ENCODE assay signal across 8 cellular contexts in genomic region chr10:46229144-46229563, GRCh38. TPM values are rescaled to one million over a fixed set of nuclear protein-coding genes. Genes with fewer than 3 reads are reported as not detected.
DNase-seq lines count a peak whose midpoint lies in the region; ATAC-seq and TF ChIP-seq lines count a peak whose summit lies in the region.

No MANE protein-coding gene starts in this region.

- CTCF ChIA-PET in BJ (lab: Yijun Ruan, JAX) = interaction anchor here (0.7 to 3.6 kb wide), 17 partner anchors 8 to 336 kb away, joined by 3 to 16 read pairs (median 5); no protein-coding TSS in a partner anchor

- H3F3A ChIP-seq in GM23338 (replicated peaks; ENCODE audit: low read depth) = no peaks in the 10 kb centered on the region

- TF ChIP-seq CTCF in BJ (IDR thresholded peaks at IDR 0.05; ENCODE audit: insufficient read depth, low read depth, low read length) = peak; percentile 73
- TF ChIP-seq CTCF in GM23338 (conservative IDR thresholded peaks at IDR 0.05; ENCODE audit: low read depth in 2 of 2) = peak; percentile 85 to 91
- TF ChIP-seq CTCF in foreskin fibroblast (IDR thresholded peaks at IDR 0.05; ENCODE audit: low read depth, low read length) = peak; percentile 71

- H3K9me3 Mint-ChIP-seq in GM23338 = no peaks in the 10 kb centered on the region; the same call in 2 of the 3 replicates

- ATAC-seq in GM23338 = peak; percentile 57
- no peak for ATAC-seq in T-helper 17 cell
- ATAC-seq in stimulated activated naive CD8-positive, alpha-beta T cell treated with anti-CD3 and anti-CD28 coated beads, Interleukin-15, Interleukin-2, amounts not matched to agents 100 U/mL and 50 U/mL, for 24 hours = peak; percentile 20
- ATAC-seq in GM18907 (IDR thresholded peaks at IDR 0.05; ENCODE audit: unreplicated experiment) = no peak
- ATAC-seq in GM18519 (IDR thresholded peaks at IDR 0.05; ENCODE audit: low FRiP score, unreplicated experiment) = no peak

- H3K27me3 Mint-ChIP-seq in GM23338 (ENCODE audit: insufficient read depth, low read depth, poor library complexity) = peaks cover 9% of the 10 kb centered on the region
- H3K27me3 Mint-ChIP-seq in T-helper 17 cell = no peaks in the 10 kb centered on the region

- H3K27ac Mint-ChIP-seq in GM23338 (no peak overlapping the region), T-helper 17 cell (peak overlapping the region; percentile 34)

- H3K4me3 Mint-ChIP-seq in GM23338 (no peak overlapping the region), T-helper 17 cell (no peak overlapping the region)

- 0 out of 2 replicates have a peak overlapping the region, but pooled peaks have one; percentile 64 for H2AFZ ChIP-seq in GM23338

- H3K4me3 ChIP-seq in BJ (ENCODE audit: low read depth, low read length) (no peak overlapping the region), GM23338 (no peak overlapping the region), foreskin fibroblast (ENCODE audit: low read depth in 1 of 2, low read length in 2 of 2) (no peak overlapping the region)

- H3K4me1 ChIP-seq in GM23338 (ENCODE audit: insufficient read depth) = 0 out of 2 replicates have a peak, but pooled peaks cover 5% of the 10 kb centered on the region

- POLR2A ChIA-PET in BJ (lab: Charles Lee) = no interaction called here

- H3K27ac ChIP-seq in GM23338 (ENCODE audit: low read depth) = no peak overlapping the region

- H3K36me3 ChIP-seq in BJ (ENCODE audit: control insufficient read depth, insufficient read depth, low read length) (no peaks in the 10 kb centered on the region), GM23338 (ENCODE audit: insufficient read depth) (no peaks in the 10 kb centered on the region)

- H3K4me2 ChIP-seq in GM23338 = no peak overlapping the region

- H3K9me2 ChIP-seq in GM23338 (ENCODE audit: insufficient read depth) = no peaks in the 10 kb centered on the region

- H3K9me3 ChIP-seq in T-helper 17 cell (ENCODE audit: control insufficient read depth, low read length, poor library complexity, severe bottlenecking) = no peaks in the 10 kb centered on the region

- H3K36me3 Mint-ChIP-seq in GM23338 (ENCODE audit: low read depth) (no peaks in the 10 kb centered on the region; the same call in 2 of the 3 replicates), T-helper 17 cell (ENCODE audit: low read depth) (peaks cover 3% of the 10 kb centered on the region)

- H3K79me2 ChIP-seq in GM23338 (replicated peaks; ENCODE audit: insufficient read depth) = no peaks in the 10 kb centered on the region

- no peaks in the 10 kb centered on the region for H4K20me1 ChIP-seq in GM23338 (replicated peaks; ENCODE audit: insufficient read depth)

- H3K4me1 Mint-ChIP-seq in GM23338 (peaks cover 9% of the 10 kb centered on the region), T-helper 17 cell (peaks cover 14% of the 10 kb centered on the region)

- H3K27me3 ChIP-seq in BJ (ENCODE audit: control insufficient read depth, insufficient read depth, low read length) = peaks cover 8% of the 10 kb centered on the region
- H3K27me3 ChIP-seq in GM23338 (ENCODE audit: insufficient read depth) = no peaks in the 10 kb centered on the region

- DNase-seq in BJ (ENCODE audit: low read depth) (no peak), GM23338 (ENCODE audit: low spot score) (peak; percentile 81), T-helper 17 cell (no peak), foreskin fibroblast (no peak), hippocampal formation (lab: John Stamatoyannopoulos, UW) (no peak)
- peak; percentile 50 for DNase-seq in stimulated activated naive CD8-positive, alpha-beta T cell treated with anti-CD3 and anti-CD28 coated beads, Interleukin-15, Interleukin-2, amounts not matched to agents 100 U/mL and 50 U/mL, for 24 hours

TF ChIP-seq in GM23338, 12 proteins besides CTCF, POLR2A, EP300 and RAD21:
- TF ChIP-seq STAT1 (IDR thresholded peaks at IDR 0.05; ENCODE audit: unreplicated experiment) = no peak
- no peak for TF ChIP-seq ZNF114 (CRISPR knock-in tag; IDR thresholded peaks at IDR 0.05)
- no peak for TF ChIP-seq EZH2phosphoT487 (IDR thresholded peaks at IDR 0.05; ENCODE audit: unreplicated experiment)
- no peak for TF ChIP-seq ZNF331 (CRISPR knock-in tag; IDR thresholded peaks at IDR 0.05; ENCODE audit: low read depth)

RNA-seq across cellular contexts. Expression of gene ANTXRL, which starts 57.6 kb away (rescaled TPM):
- polyA plus RNA-seq in BJ (2011; rRNA removed) (not detected in 2 replicates), GM23338 (2016; fragmentation: Nextera tagmentation; extraction: Ambion mirVana) (not detected in 2 replicates)
- polyA minus RNA-seq in BJ (2011; rRNA and poly(A)+ RNA removed) = not detected in 2 replicates
- total RNA-seq in GM23338 (2014; rRNA removed; shearing (Covaris generic)) = not detected in 2 replicates
- not detected for total RNA-seq in T-helper 17 cell

Comparison
In these comparisons a context has a peak if more than half of its experiments do, and no peak if none do; other contexts are left out.
1. DNase-seq: peak in GM23338 (single experiment) and stimulated activated naive CD8-positive, alpha-beta T cell treated with anti-CD3 and anti-CD28 coated beads, Interleukin-15, Interleukin-2, amounts not matched to agents 100 U/mL and 50 U/mL, for 24 hours (single experiment); none in BJ (single experiment), T-helper 17 cell (0 of 3), foreskin fibroblast (0 of 2) and hippocampal formation (0 of 2).
2. ATAC-seq: peak in GM23338 (single experiment) and stimulated activated naive CD8-positive, alpha-beta T cell treated with anti-CD3 and anti-CD28 coated beads, Interleukin-15, Interleukin-2, amounts not matched to agents 100 U/mL and 50 U/mL, for 24 hours (single experiment); none in T-helper 17 cell (single experiment), GM18907 (single experiment) and GM18519 (single experiment).
3. Peak in every context shown above with its lines, with median percentiles within 50 percentile points of each other: CTCF ChIP-seq.